ENCODE assay signal across 8 cellular contexts in genomic region chr3:149812165-149812605, GRCh38. TPM values are rescaled to one million over a fixed set of nuclear protein-coding genes. Genes with fewer than 3 reads are reported as not detected.
A peak's percentile ranks its signal among the peaks of the same experiment; 100 is the strongest.
DNase-seq lines count a peak whose midpoint lies in the region; ATAC-seq and TF ChIP-seq lines count a peak whose summit lies in the region.

No MANE protein-coding gene starts in this region.

- H3K27me3 ChIP-seq in Caco-2 (replicated peaks; ENCODE audit: control insufficient read depth, insufficient read depth, low read length) (no peaks in the 10 kb centered on the region), PC-3 (ENCODE audit: low read length) (no peaks in the 10 kb centered on the region), trophoblast cell (ENCODE audit: insufficient read depth, low read length) (no peaks in the 10 kb centered on the region)

- ATAC-seq in PC-3 (no peak), GM19467 (IDR thresholded peaks at IDR 0.05; ENCODE audit: unreplicated experiment) (no peak)

- H4K91ac ChIP-seq in trophoblast cell (ENCODE audit: low read depth, low read length) = peak overlapping the region; percentile 76

- no peak for DNase-seq in Caco-2
- no peak for DNase-seq in PC-3
- peak; percentile 29 for DNase-seq in epithelial cell of proximal tubule (ENCODE audit: low read depth)
- DNase-seq in trophoblast cell = no peak
- no peak for DNase-seq in islet precursor cell
- DNase-seq in activated CD8-positive, alpha-beta memory T cell treated with anti-CD3 and anti-CD28 coated beads, Interleukin-2, amount 50 U/mL, for 48 hours = no peak
- DNase-seq in HT-29 (ENCODE audit: low spot score) = no peak

- H3K27ac ChIP-seq in PC-3 (ENCODE audit: low read length) (peak overlapping the region; percentile 91), trophoblast cell (ENCODE audit: low read depth, low read length) (peak overlapping the region; percentile 93)

- peak overlapping the region; percentile 69 for H3K14ac ChIP-seq in trophoblast cell (ENCODE audit: low read length)

- H2BK12ac ChIP-seq in trophoblast cell (ENCODE audit: low read length) = no peak overlapping the region

- CTCF ChIA-PET in Caco-2 (lab: Charles Lee) (interaction anchor here (1.5 kb wide), 1 partner anchor 46 kb away, joined by 5 read pairs; no protein-coding TSS in a partner anchor), PC-3 (lab: Charles Lee) (no interaction called here)

- TF ChIP-seq CTCF in Caco-2 (IDR thresholded peaks at IDR 0.05; ENCODE audit: insufficient read depth in 1 of 2, low read depth in 1 of 2, low read length in 1 of 2, severe bottlenecking in 1 of 2, unreplicated experiment in 1 of 2) (no peak), PC-3 (conservative IDR thresholded peaks at IDR 0.05; ENCODE audit: low read depth, low read length) (no peak), epithelial cell of proximal tubule (conservative IDR thresholded peaks at IDR 0.05; ENCODE audit: low read depth, low read length) (no peak)

- H3K4me3 ChIP-seq in Caco-2 (ENCODE audit: low read depth, low read length) (peak overlapping the region; percentile 91), PC-3 (ENCODE audit: low read length) (peak overlapping the region; percentile 89), epithelial cell of proximal tubule (ENCODE audit: low read depth, low read length) (peak overlapping the region; percentile 88), trophoblast cell (ENCODE audit: low read depth, low read length) (peak overlapping the region; percentile 87)

- H2BK120ac ChIP-seq in trophoblast cell (ENCODE audit: insufficient read depth, low read length, poor library complexity) = peak overlapping the region; percentile 45

- no peaks in the 10 kb centered on the region for H3K9me2 ChIP-seq in PC-3 (replicated peaks; ENCODE audit: low read length)

- POLR2A ChIA-PET in Caco-2 (lab: Charles Lee) (no interaction called here), PC-3 (lab: Charles Lee; ENCODE audit: unreplicated experiment) (no interaction called here)

- no peak overlapping the region for H3K23ac ChIP-seq in trophoblast cell (ENCODE audit: low read length)

- H2BK5ac ChIP-seq in trophoblast cell (ENCODE audit: low read depth, low read length, poor library complexity) = peak overlapping the region; percentile 42

- peak overlapping the region; percentile 95 for H3K27ac Mint-ChIP-seq in Caco-2 (ENCODE audit: unreplicated experiment)

- H4K8ac ChIP-seq in trophoblast cell (ENCODE audit: low read depth, low read length) = peak overlapping the region; percentile 85

- H3K4me1 Mint-ChIP-seq in Caco-2 (ENCODE audit: low read depth, unreplicated experiment) = peaks cover 8% of the 10 kb centered on the region

- no CpG with 5 or more reads among the region's 13 CpGs for WGBS in trophoblast cell (ENCODE audit: extremely low coverage, insufficient coverage, insufficient read length)

- peak overlapping the region; percentile 71 for H4K12ac ChIP-seq in trophoblast cell (ENCODE audit: low read depth, low read length)

- H3K36me3 Mint-ChIP-seq in Caco-2 (ENCODE audit: insufficient read depth, unreplicated experiment) = peaks cover 10% of the 10 kb centered on the region

- TSS peak; percentile 93 for BruUV-seq in Caco-2 (replicated peaks; lab: Mats Ljungman, UMichigan)
- TSS peak; percentile 87 for BruUV-seq in PC-3 (replicated peaks; lab: Mats Ljungman, UMichigan)

- H3K4me1 ChIP-seq in Caco-2 (peaks cover 6% of the 10 kb centered on the region), PC-3 (ENCODE audit: insufficient read depth, low read length) (peaks cover 36% of the 10 kb centered on the region), trophoblast cell (ENCODE audit: control insufficient read depth in 1 of 2, insufficient read depth in 2 of 2, low read length in 2 of 2) (peaks cover 0 to 2% of the 10 kb centered on the region in 2 experiments)

- H3K9ac ChIP-seq in PC-3 (ENCODE audit: low read length) = peak overlapping the region; percentile 92
- peak overlapping the region; percentile 86 for H3K9ac ChIP-seq in trophoblast cell (ENCODE audit: low read length)

- H3K9me3 ChIP-seq in Caco-2 (no peaks in the 10 kb centered on the region), PC-3 (ENCODE audit: low read length) (no peaks in the 10 kb centered on the region), trophoblast cell (ENCODE audit: insufficient read depth, low read depth, low read length) (no peaks in the 10 kb centered on the region)

- H3K4me2 ChIP-seq in PC-3 (ENCODE audit: low read length) = peak overlapping the region; percentile 94
- peak overlapping the region; percentile 96 for H3K4me2 ChIP-seq in trophoblast cell (ENCODE audit: low read length)

- intact Hi-C loops in Caco-2 (cut with micrococcal nuclease; ENCODE audit: unreplicated experiment) (loop anchor here (2.0 to 5.0 kb wide), 2 partner anchors 60 to 299 kb away; partner anchors contain the start of gene COMMD2), PC-3 (cut with micrococcal nuclease) (loop anchor here (2.0 to 5.0 kb wide), 2 partner anchors 33 to 155 kb away; partner anchors contain the start of gene WWTR1)

- peak overlapping the region; percentile 93 for H3K4me3 Mint-ChIP-seq in Caco-2 (ENCODE audit: unreplicated experiment)

- peaks cover 42% of the 10 kb centered on the region for H3K79me2 ChIP-seq in PC-3 (ENCODE audit: low read length)
- H3K79me2 ChIP-seq in trophoblast cell (ENCODE audit: control insufficient read depth, insufficient read depth, low read length, poor library complexity) = peaks cover 7% of the 10 kb centered on the region

- H3K36me3 ChIP-seq in Caco-2 (ENCODE audit: control insufficient read depth, insufficient read depth, low read length) (no peaks in the 10 kb centered on the region), PC-3 (ENCODE audit: low read depth, low read length) (no peaks in the 10 kb centered on the region), trophoblast cell (ENCODE audit: control insufficient read depth in 1 of 2, insufficient read depth in 2 of 2, low read length in 2 of 2) (no peaks in the 10 kb centered on the region)

- H2AFZ ChIP-seq in PC-3 (ENCODE audit: low read length) (peak overlapping the region; percentile 90), trophoblast cell (ENCODE audit: insufficient read depth, low read length, poor library complexity) (peak overlapping the region; percentile 92)

- H3K4ac ChIP-seq in trophoblast cell (ENCODE audit: low read depth, low read length) = peak overlapping the region; percentile 9

- no peaks in the 10 kb centered on the region for H3F3A ChIP-seq in PC-3 (ENCODE audit: low read length, unreplicated experiment)

- no peaks in the 10 kb centered on the region for H3K27me3 Mint-ChIP-seq in Caco-2 (ENCODE audit: insufficient read depth, unreplicated experiment)

- peak overlapping the region; percentile 50 for H3K18ac ChIP-seq in trophoblast cell (ENCODE audit: low read length)

- no peak overlapping the region for H2AK5ac ChIP-seq in trophoblast cell (ENCODE audit: low read length)

- H3K9me3 Mint-ChIP-seq in Caco-2 (ENCODE audit: unreplicated experiment) = no peaks in the 10 kb centered on the region

- peaks cover 23% of the 10 kb centered on the region for H4K20me1 ChIP-seq in PC-3 (ENCODE audit: low read length)

- H3K79me1 ChIP-seq in trophoblast cell (ENCODE audit: low read length) = peaks cover 10% of the 10 kb centered on the region

RNA-seq across cellular contexts. Expression of gene RNF13, which starts 0.8 kb away (rescaled TPM):
- 35.6 and 44.2 TPM in 2 replicates for total RNA-seq in Caco-2 (2022)
- total RNA-seq in PC-3 (2014; rRNA removed) = 33.8 and 43.1 TPM in 2 replicates
- 22.7 and 27.1 TPM in 2 replicates for total RNA-seq in epithelial cell of proximal tubule
- 22.2 and 22.6 TPM in 2 replicates for polyA plus RNA-seq in trophoblast cell (2013)
- total RNA-seq in HT-29 (2014; rRNA removed; shearing (Covaris generic)) = 22.4 and 23.6 TPM in 2 replicates

RNA-seq across cellular contexts. Expression of gene ANKUB1, which starts 19.8 kb away (rescaled TPM):
- total RNA-seq in Caco-2 (2022) (not detected in 2 replicates), PC-3 (2014; rRNA removed) (not detected in 2 replicates), epithelial cell of proximal tubule (not detected in 2 replicates)
- polyA plus RNA-seq in trophoblast cell (2013) = 0.11 and 0.18 TPM in 2 replicates
- total RNA-seq in HT-29 (2014; rRNA removed; shearing (Covaris generic)) = not detected in 2 replicates

RNA-seq across cellular contexts. Expression of gene COMMD2, which starts 59.9 kb away (rescaled TPM):
- 42.6 and 43.3 TPM in 2 replicates for total RNA-seq in Caco-2 (2022)
- total RNA-seq in PC-3 (2014; rRNA removed) = 22.7 and 24.8 TPM in 2 replicates
- total RNA-seq in epithelial cell of proximal tubule = 22.0 and 23.7 TPM in 2 replicates
- 24.6 and 25.6 TPM in 2 replicates for polyA plus RNA-seq in trophoblast cell (2013)
- total RNA-seq in HT-29 (2014; rRNA removed; shearing (Covaris generic)) = 28.4 and 30.0 TPM in 2 replicates
